In genomic region chr1:39522221-39522620, GRCh38 we compare ENCODE assay signal across 4 cellular contexts. TPM values are rescaled to one million over a fixed set of nuclear protein-coding genes. Genes with fewer than 3 reads are reported as not detected.
"Had no signal": no experiment of that assay in that cellular context is flagged by ENCODE, and none has a peak within 500 bp of the region (broad histone marks: within the 10 kb centered on the region; RNA-seq: fewer than 3 reads in every experiment).

No MANE protein-coding gene starts in this region.

RNA-seq across cellular contexts. Expression of gene BMP8A, which starts 30.8 kb away (rescaled TPM):
- total RNA-seq: esophagus mucosa, left lobe of liver, liver had no signal
- polyA plus RNA-seq: liver, mammary epithelial cell had no signal
